18 cellular contexts compared by ENCODE assay signal in genomic region chr6:68760941-68761676, GRCh38.
DNase-seq lines count a peak whose midpoint lies in the region; ATAC-seq and TF ChIP-seq lines count a peak whose summit lies in the region.
"Had no signal": no experiment of that assay in that cellular context is flagged by ENCODE, and none has a peak within 500 bp of the region (broad histone marks: within the 10 kb centered on the region; RNA-seq: fewer than 3 reads in every experiment).

No MANE protein-coding gene starts in this region.

- H3K9me2 ChIP-seq in PC-3 (replicated peaks; ENCODE audit: low read length): no peaks in the 10 kb centered on the region

- H3K4me1 ChIP-seq in A673 (ENCODE audit: insufficient read depth, low read length, poor library complexity, severe bottlenecking) (peaks cover 27% of the 10 kb centered on the region), PC-3 (ENCODE audit: insufficient read depth, low read length) (no peaks in the 10 kb centered on the region)
- H3K4me1 ChIP-seq: stomach had no signal

- H3K9ac ChIP-seq in PC-3 (ENCODE audit: low read length): no peak overlapping the region

- DNase-seq in A673 (ENCODE audit: low spot score): no peak
- DNase-seq in DMS 273 treated with DMSO at 0.1 percent for 48 hours (lab: John Stamatoyannopoulos, UW): peak; percentile 66
- no peak for DNase-seq in PC-3
- DNase-seq in head of caudate nucleus: peak in 31 of 42 donors; percentile 21 to 68 (median 47)
- no peak for DNase-seq in stimulated activated CD4-positive, alpha-beta T cell treated with anti-CD3 and anti-CD28 coated beads, Interleukin-15, amount 100 ng/mL, for 24 hours
- DNase-seq in A172 (ENCODE audit: low spot score): no peak
- DNase-seq: activated naive CD8-positive, alpha-beta T cell treated with anti-CD3 and anti-CD28 coated beads, Interleukin-2, amount 50 U/mL, for 24 hours; effector memory CD8-positive, alpha-beta T cell; glutamatergic neuron; immature natural killer cell; IMR-90; naive thymus-derived CD4-positive, alpha-beta T cell; ovary; SIG-M5; stimulated activated CD4-positive, alpha-beta T cell treated with anti-CD3 and anti-CD28 coated beads, Interleukin-2, amount 100 ng/mL, for 48 hours; stomach had no signal

- H2AFZ ChIP-seq in PC-3 (ENCODE audit: low read length): no peak overlapping the region
- H2AFZ ChIP-seq: GM23338 had no signal

- H3K4me3 ChIP-seq in A673 (ENCODE audit: low read depth, low read length, poor library complexity, severe bottlenecking) (no peak overlapping the region), PC-3 (ENCODE audit: low read length) (no peak overlapping the region)
- H3K4me3 ChIP-seq: GM23338, ovary, stomach had no signal

- ATAC-seq in PC-3: 0 out of 2 replicates have a peak, but pooled peaks have one; percentile 13
- ATAC-seq in HG02870 (IDR thresholded peaks at IDR 0.05; ENCODE audit: unreplicated experiment): no peak
- ATAC-seq: activated naive CD8-positive, alpha-beta T cell treated with anti-CD3 and anti-CD28 coated beads, Interleukin-2, amount 50 U/mL, for 24 hours; effector memory CD8-positive, alpha-beta T cell; GM23338; naive thymus-derived CD4-positive, alpha-beta T cell had no signal

- no peaks in the 10 kb centered on the region for H4K20me1 ChIP-seq in PC-3 (ENCODE audit: low read length)

- H3K27me3 ChIP-seq in A673 (replicated peaks; ENCODE audit: insufficient read depth, low read depth, low read length, poor library complexity) (no peaks in the 10 kb centered on the region), PC-3 (ENCODE audit: low read length) (no peaks in the 10 kb centered on the region)
- H3K27me3 ChIP-seq: ovary, stomach had no signal

- H3K79me2 ChIP-seq in PC-3 (ENCODE audit: low read length): no peaks in the 10 kb centered on the region

- no peaks in the 10 kb centered on the region for H3K36me3 ChIP-seq in A673 (ENCODE audit: insufficient read depth, low read length, poor library complexity, severe bottlenecking)
- H3K36me3 ChIP-seq in PC-3 (ENCODE audit: low read depth, low read length): no peaks in the 10 kb centered on the region
- H3K36me3 ChIP-seq: ovary, stomach had no signal

- CTCF ChIA-PET in A673 (lab: Charles Lee) (no interaction called here), PC-3 (lab: Charles Lee) (no interaction called here)

- POLR2A ChIA-PET in A673 (lab: Charles Lee; ENCODE audit: low non-redundant PET): no interaction called here
- POLR2A ChIA-PET in PC-3 (lab: Charles Lee; ENCODE audit: unreplicated experiment): no interaction called here

- TF ChIP-seq CTCF in A673 (conservative IDR thresholded peaks at IDR 0.05; ENCODE audit: low read depth, low read length): peak; percentile 39; the same call in 1 of the 2 replicates
- TF ChIP-seq CTCF in PC-3 (conservative IDR thresholded peaks at IDR 0.05; ENCODE audit: low read depth, low read length): no peak

- intact Hi-C loops in A673 (cut with micrococcal nuclease; ENCODE audit: unreplicated experiment) (no loop called here), PC-3 (cut with micrococcal nuclease) (no loop called here), head of caudate nucleus (cut with DNase I) (no loop called here)

- H3K27ac ChIP-seq in A673 (ENCODE audit: low read depth, low read length, poor library complexity, severe bottlenecking) (no peak overlapping the region), PC-3 (ENCODE audit: low read length) (no peak overlapping the region)
- H3K27ac ChIP-seq: ovary, stomach had no signal

- H3K4me2 ChIP-seq in PC-3 (ENCODE audit: low read length): no peak overlapping the region
- H3K4me2 ChIP-seq: GM23338 had no signal

- no peaks in the 10 kb centered on the region for H3F3A ChIP-seq in PC-3 (ENCODE audit: low read length, unreplicated experiment)

- no peaks in the 10 kb centered on the region for H3K9me3 ChIP-seq in A673 (ENCODE audit: low read depth, low read length, poor library complexity, severe bottlenecking)
- no peaks in the 10 kb centered on the region for H3K9me3 ChIP-seq in PC-3 (ENCODE audit: low read length)
- H3K9me3 ChIP-seq: ovary, stomach had no signal

- no TSS peak for BruUV-seq in A673 (replicated peaks; lab: Mats Ljungman, UMichigan)
- BruUV-seq in PC-3 (replicated peaks; lab: Mats Ljungman, UMichigan): no TSS peak

Comparison
In these comparisons a context has a peak if more than half of its experiments do, and no peak if none do; other contexts are left out.
1. DNase-seq: peak in DMS 273 treated with DMSO at 0.1 percent for 48 hours (single experiment) and head of caudate nucleus (31 of 42); none in A673 (single experiment), PC-3 (single experiment), stimulated activated CD4-positive, alpha-beta T cell treated with anti-CD3 and anti-CD28 coated beads, Interleukin-15, amount 100 ng/mL, for 24 hours (single experiment) and A172 (single experiment).